ENCODE assay signal across 14 cellular contexts in genomic region chr17:81934850-81935708, GRCh38. TPM values are rescaled to one million over a fixed set of nuclear protein-coding genes. Genes with fewer than 3 reads are reported as not detected.
A peak's percentile ranks its signal among the peaks of the same experiment; 100 is the strongest.
DNase-seq lines count a peak whose midpoint lies in the region; ATAC-seq and TF ChIP-seq lines count a peak whose summit lies in the region.
"Had no signal": no experiment of that assay in that cellular context is flagged by ENCODE, and none has a peak within 500 bp of the region (broad histone marks: within the 10 kb centered on the region; RNA-seq: fewer than 3 reads in every experiment).

No MANE protein-coding gene starts in this region.

- H3K27ac Mint-ChIP-seq in activated T-cell treated with anti-CD3 and anti-CD28 coated beads, Interleukin-2, amount 50 U/mL, for 24 hours, result no peak overlapping the region
- H3K27ac Mint-ChIP-seq in central memory CD8-positive, alpha-beta T cell (ENCODE audit: low read depth), result no peak overlapping the region

- 96% methylated on average over 38 of the region's 38 CpGs for WGBS in smooth muscle cell (ENCODE audit: low lambda C conversion rate)

- no peak for DNase-seq in activated T-cell treated with anti-CD3 and anti-CD28 coated beads, Interleukin-2, amount 50 U/mL, for 24 hours
- no peak for DNase-seq in activated T-cell treated with anti-CD3 and anti-CD28 coated beads, Interleukin-2, amount 50 U/mL, for 48 hours
- DNase-seq in NCI-H226, result peak; percentile 0
- DNase-seq in central memory CD8-positive, alpha-beta T cell (ENCODE audit: low spot score in 2 of 2), result no peak
- DNase-seq in smooth muscle cell (lab: John Stamatoyannopoulos, UW; ENCODE audit: unreplicated experiment), result no peak
- DNase-seq in medulla oblongata (ENCODE audit: extremely low spot score), result no peak
- DNase-seq: effector memory CD4-positive, alpha-beta T cell; foreskin melanocyte; NCI-H1930 had no signal

- no peak overlapping the region for H3K9ac ChIP-seq in smooth muscle cell (ENCODE audit: low read depth)

- peaks cover 42% of the 10 kb centered on the region for H3K36me3 Mint-ChIP-seq in activated T-cell treated with anti-CD3 and anti-CD28 coated beads, Interleukin-2, amount 50 U/mL, for 24 hours (ENCODE audit: low read depth)
- H3K36me3 Mint-ChIP-seq in central memory CD8-positive, alpha-beta T cell (ENCODE audit: insufficient read depth), result peaks cover 1% of the 10 kb centered on the region

- ATAC-seq in central memory CD8-positive, alpha-beta T cell (replicated peaks; ENCODE audit: extremely low read depth, poor library complexity, severe bottlenecking), result no peak
- ATAC-seq in HG02885 (IDR thresholded peaks at IDR 0.05; ENCODE audit: poor library complexity, unreplicated experiment) (no peak), HG02973 (IDR thresholded peaks at IDR 0.05; ENCODE audit: unreplicated experiment) (no peak)
- ATAC-seq: mucosa of descending colon had no signal

- H3K27me3 ChIP-seq in smooth muscle cell (ENCODE audit: low read depth), result no peaks in the 10 kb centered on the region

- no peaks in the 10 kb centered on the region for H3K9me3 ChIP-seq in smooth muscle cell (replicated peaks; ENCODE audit: low read depth)
- H3K9me3 ChIP-seq: mucosa of descending colon, tibial nerve had no signal

- H3K4me3 ChIP-seq in smooth muscle cell, result peak overlapping the region; percentile 57
- H3K4me3 ChIP-seq: mucosa of descending colon, tibial nerve had no signal

- H3K79me2 ChIP-seq in smooth muscle cell (ENCODE audit: low read depth), result peaks cover 20% of the 10 kb centered on the region

- no peaks in the 10 kb centered on the region for H3K9me3 Mint-ChIP-seq in activated T-cell treated with anti-CD3 and anti-CD28 coated beads, Interleukin-2, amount 50 U/mL, for 24 hours
- H3K9me3 Mint-ChIP-seq in central memory CD8-positive, alpha-beta T cell, result no peaks in the 10 kb centered on the region

- peaks cover 5% of the 10 kb centered on the region for H3K4me1 ChIP-seq in smooth muscle cell (ENCODE audit: low read depth)

- peaks cover 35% of the 10 kb centered on the region for H4K20me1 ChIP-seq in smooth muscle cell (ENCODE audit: low read depth)

- no peak for TF ChIP-seq CTCF in smooth muscle cell (IDR thresholded peaks at IDR 0.05; ENCODE audit: borderline replicate concordance, insufficient read depth, poor library complexity, severe bottlenecking)

- H3K27ac ChIP-seq in smooth muscle cell (ENCODE audit: low read depth), result no peak overlapping the region
- H3K27ac ChIP-seq: tibial nerve had no signal

- H3K4me3 Mint-ChIP-seq in activated T-cell treated with anti-CD3 and anti-CD28 coated beads, Interleukin-2, amount 50 U/mL, for 24 hours, result peak overlapping the region; percentile 90
- peak overlapping the region; percentile 55 for H3K4me3 Mint-ChIP-seq in central memory CD8-positive, alpha-beta T cell

- H3K36me3 ChIP-seq in smooth muscle cell (ENCODE audit: low read depth), result no peaks in the 10 kb centered on the region
- H3K36me3 ChIP-seq: tibial nerve had no signal

- H2AFZ ChIP-seq in smooth muscle cell (ENCODE audit: low read depth), result no peak overlapping the region

- peaks cover 39% of the 10 kb centered on the region for H3K4me1 Mint-ChIP-seq in activated T-cell treated with anti-CD3 and anti-CD28 coated beads, Interleukin-2, amount 50 U/mL, for 24 hours (ENCODE audit: low read depth)
- H3K4me1 Mint-ChIP-seq in central memory CD8-positive, alpha-beta T cell, result peaks cover 12% of the 10 kb centered on the region

- peak overlapping the region; percentile 85 for H3K4me2 ChIP-seq in smooth muscle cell

- peaks cover 5% of the 10 kb centered on the region for H3K27me3 Mint-ChIP-seq in activated T-cell treated with anti-CD3 and anti-CD28 coated beads, Interleukin-2, amount 50 U/mL, for 24 hours
- H3K27me3 Mint-ChIP-seq in central memory CD8-positive, alpha-beta T cell, result peaks cover 43% of the 10 kb centered on the region

- peaks cover 8% of the 10 kb centered on the region for H3F3A ChIP-seq in smooth muscle cell (ENCODE audit: low read depth)

RNA-seq across cellular contexts. Expression of gene PYCR1, which starts 2.0 kb away (rescaled TPM):
- total RNA-seq in smooth muscle cell, result 144 and 157 TPM in 2 replicates
- 213 and 339 TPM in 2 replicates for polyA plus RNA-seq in smooth muscle cell

RNA-seq across cellular contexts. Expression of gene MAFG, which starts 7.5 kb away (rescaled TPM):
- total RNA-seq in smooth muscle cell, result 13.7 and 15.3 TPM in 2 replicates
- polyA plus RNA-seq in smooth muscle cell, result 30.3 and 39.0 TPM in 2 replicates

RNA-seq across cellular contexts. Expression of gene MYADML2, which starts 12.0 kb away (rescaled TPM):
- not detected in 2 replicates for total RNA-seq in smooth muscle cell
- polyA plus RNA-seq in smooth muscle cell, result 0.82 TPM in 1 of 2 replicates, not detected in the other
- total RNA-seq: pulmonary artery endothelial cell, tibial nerve had no signal

RNA-seq across cellular contexts. Expression of gene SIRT7, which starts 17.1 kb away (rescaled TPM):
- 9.5 and 19.9 TPM in 2 replicates for total RNA-seq in smooth muscle cell
- 10.1 and 27.9 TPM in 2 replicates for polyA plus RNA-seq in smooth muscle cell

RNA-seq across cellular contexts. Expression of gene PCYT2, which starts 23.9 kb away (rescaled TPM):
- total RNA-seq in smooth muscle cell, result 10.3 and 11.4 TPM in 2 replicates
- polyA plus RNA-seq in smooth muscle cell, result 27.9 and 50.6 TPM in 2 replicates
